In the genomic region with DNA sequence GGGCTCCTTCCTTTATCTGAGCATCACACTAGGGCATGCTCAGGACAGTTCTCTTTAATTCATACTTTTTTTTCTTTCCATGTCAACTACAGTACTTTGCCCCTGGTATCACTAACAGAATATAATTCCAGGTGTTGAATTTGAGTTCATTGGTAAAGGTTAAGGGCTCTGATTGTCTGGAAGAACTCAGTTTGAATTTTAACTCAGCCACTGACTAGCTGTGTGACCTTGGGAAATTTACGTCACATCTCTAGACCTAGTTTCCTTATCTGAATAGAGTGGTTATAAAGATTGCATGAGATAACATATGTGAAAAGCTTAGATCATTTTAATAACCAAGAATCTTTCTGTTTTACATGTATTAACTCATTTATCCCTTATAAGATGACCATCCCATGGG, we compare ENCODE assay signal across 1 cellular context.
TF ChIP-seq lines count a peak whose summit lies in the region.

No MANE protein-coding gene starts in this region.

TF ChIP-seq in WTC11, 78 proteins besides CTCF, POLR2A, EP300 and RAD21 (continued from another document):
- TF ChIP-seq, protein P1, sequence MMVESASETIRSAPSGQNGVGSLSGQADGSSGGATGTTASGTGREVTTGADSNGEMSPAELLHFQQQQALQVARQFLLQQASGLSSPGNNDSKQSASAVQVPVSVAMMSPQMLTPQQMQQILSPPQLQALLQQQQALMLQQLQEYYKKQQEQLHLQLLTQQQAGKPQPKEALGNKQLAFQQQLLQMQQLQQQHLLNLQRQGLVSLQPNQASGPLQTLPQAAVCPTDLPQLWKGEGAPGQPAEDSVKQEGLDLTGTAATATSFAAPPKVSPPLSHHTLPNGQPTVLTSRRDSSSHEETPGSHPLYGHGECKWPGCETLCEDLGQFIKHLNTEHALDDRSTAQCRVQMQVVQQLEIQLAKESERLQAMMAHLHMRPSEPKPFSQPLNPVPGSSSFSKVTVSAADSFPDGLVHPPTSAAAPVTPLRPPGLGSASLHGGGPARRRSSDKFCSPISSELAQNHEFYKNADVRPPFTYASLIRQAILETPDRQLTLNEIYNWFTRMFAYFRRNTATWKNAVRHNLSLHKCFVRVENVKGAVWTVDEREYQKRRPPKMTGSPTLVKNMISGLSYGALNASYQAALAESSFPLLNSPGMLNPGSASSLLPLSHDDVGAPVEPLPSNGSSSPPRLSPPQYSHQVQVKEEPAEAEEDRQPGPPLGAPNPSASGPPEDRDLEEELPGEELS (CRISPR knock-in tag; IDR thresholded peaks at IDR 0.05): no peak
- no peak for TF ChIP-seq ZNF396 (CRISPR knock-in tag; IDR thresholded peaks at IDR 0.05; ENCODE audit: borderline replicate concordance)
